22 cellular contexts compared by ENCODE assay signal in genomic region chr12:129381717-129382116, GRCh38.
"Had no signal": no experiment of that assay in that cellular context is flagged by ENCODE, and none has a peak within 500 bp of the region (broad histone marks: within the 10 kb centered on the region; RNA-seq: fewer than 3 reads in every experiment).

No MANE protein-coding gene starts in this region.

- H3K36me3 ChIP-seq: Peyer's patch, SJCRH30 had no signal

- H3K27ac ChIP-seq: Peyer's patch, RWPE1, SJCRH30, VCaP had no signal

- ATAC-seq: activated T-cell treated with anti-CD3 and anti-CD28 coated beads, Interleukin-2, amount 50 U/mL, for 4 hours had no signal

- H3K9me3 ChIP-seq: Peyer's patch, SJCRH30 had no signal

- DNase-seq: activated CD4-positive, alpha-beta memory T cell treated with anti-CD3 and anti-CD28 coated beads for 36 hours; activated CD4-positive, alpha-beta T cell treated with anti-CD3 and anti-CD28 coated beads, Interleukin-2, amount 10 ng/mL, durations not matched to agents 7 days and 5 days; activated CD4-positive, CD25-positive, alpha-beta regulatory T cell; activated CD8-positive, alpha-beta memory T cell treated with anti-CD3 and anti-CD28 coated beads for 24 hours; activated gamma-delta T cell; activated naive CD4-positive, alpha-beta T cell treated with anti-CD3 and anti-CD28 coated beads for 36 hours; activated T-cell treated with anti-CD3 and anti-CD28 coated beads, Interleukin-2, amount 50 U/mL, for 4 hours; amygdala; cerebellar nuclear complex; KG1; NCI-H1048; NCI-H1930; NCI-H2107; NCI-H524 treated with DMSO at 0.1 percent for 48 hours; Peyer's patch; Right ventricle myocardium superior; SJCRH30; SK-N-SH; T-helper 1 cell had no signal

- FAIRE-seq: astrocyte had no signal

- H3K27me3 ChIP-seq: Peyer's patch, SJCRH30 had no signal

- H3K4me3 ChIP-seq: Peyer's patch, SJCRH30 had no signal

- H3K4me1 ChIP-seq: SJCRH30 had no signal
